10 cellular contexts compared by ENCODE assay signal in genomic region chr20:32285082-32285620, GRCh38. TPM values are rescaled to one million over a fixed set of nuclear protein-coding genes. Genes with fewer than 3 reads are reported as not detected.
DNase-seq lines count a peak whose midpoint lies in the region; ATAC-seq lines count a peak whose summit lies in the region.
"Had no signal": no experiment of that assay in that cellular context is flagged by ENCODE, and none has a peak within 500 bp of the region (broad histone marks: within the 10 kb centered on the region; RNA-seq: fewer than 3 reads in every experiment).

No MANE protein-coding gene starts in this region.

- no peak overlapping the region for H3K23ac ChIP-seq in trophoblast cell (ENCODE audit: low read length)

- H3K36me3 ChIP-seq in trophoblast cell (ENCODE audit: control insufficient read depth in 1 of 2, insufficient read depth in 2 of 2, low read length in 2 of 2): peaks cover 0 to 7% of the 10 kb centered on the region in 2 experiments

- no peak overlapping the region for H3K14ac ChIP-seq in trophoblast cell (ENCODE audit: low read length)

- H3K27ac Mint-ChIP-seq in activated CD4-positive, alpha-beta T cell treated with anti-CD3 and anti-CD28 coated beads, Interleukin-2, amount 10 ng/mL, durations not matched to agents 7 days and 5 days: peak overlapping the region; percentile 88
- H3K27ac Mint-ChIP-seq in activated CD4-positive, alpha-beta memory T cell treated with anti-CD3 and anti-CD28 coated beads for 36 hours: peak overlapping the region; percentile 91

- H3K27me3 Mint-ChIP-seq in activated CD4-positive, alpha-beta T cell treated with anti-CD3 and anti-CD28 coated beads, Interleukin-2, amount 10 ng/mL, durations not matched to agents 7 days and 5 days: no peaks in the 10 kb centered on the region
- no peaks in the 10 kb centered on the region for H3K27me3 Mint-ChIP-seq in activated CD4-positive, alpha-beta memory T cell treated with anti-CD3 and anti-CD28 coated beads for 36 hours

- H3K4me1 ChIP-seq in trophoblast cell (ENCODE audit: control insufficient read depth in 1 of 2, insufficient read depth in 2 of 2, low read length in 2 of 2): no peaks in the 10 kb centered on the region

- H3K27ac ChIP-seq in trophoblast cell (ENCODE audit: low read depth, low read length): no peak overlapping the region

- H3K9ac ChIP-seq in trophoblast cell (ENCODE audit: low read length): no peak overlapping the region

- POLR2A ChIA-PET in activated CD4-positive, alpha-beta T cell treated with anti-CD3 and anti-CD28 coated beads, Interleukin-2, amount 10 ng/mL, durations not matched to agents 7 days and 5 days (lab: Charles Lee): interaction anchor here (0.7 kb wide), 1 partner anchor 22 kb away, joined by 3 read pairs; no protein-coding TSS in a partner anchor
- POLR2A ChIA-PET in activated CD4-positive, alpha-beta memory T cell treated with anti-CD3 and anti-CD28 coated beads for 36 hours (lab: Charles Lee): interaction anchor here (0.5 to 3.6 kb wide), 19 partner anchors 16 to 1122 kb away, joined by 3 to 41 read pairs (median 5); partner anchors contain the start of genes ASXL1 and PLAGL2

- H3K79me1 ChIP-seq in trophoblast cell (ENCODE audit: low read length): no peaks in the 10 kb centered on the region

- no peaks in the 10 kb centered on the region for H3K27me3 ChIP-seq in trophoblast cell (ENCODE audit: insufficient read depth, low read length)

- no peak overlapping the region for H2AK5ac ChIP-seq in trophoblast cell (ENCODE audit: low read length)

- no peaks in the 10 kb centered on the region for H3K9me3 ChIP-seq in trophoblast cell (ENCODE audit: insufficient read depth, low read depth, low read length)

- no peak overlapping the region for H4K91ac ChIP-seq in trophoblast cell (ENCODE audit: low read depth, low read length)

- no peak overlapping the region for H3K4me3 ChIP-seq in trophoblast cell (ENCODE audit: low read depth, low read length)

- CTCF ChIA-PET in activated CD4-positive, alpha-beta T cell treated with anti-CD3 and anti-CD28 coated beads, Interleukin-2, amount 10 ng/mL, durations not matched to agents 7 days and 5 days (lab: Charles Lee): interaction anchor here (0.7 to 1.7 kb wide), 7 partner anchors 9 to 252 kb away, joined by 3 to 5 read pairs (median 4); no protein-coding TSS in a partner anchor
- CTCF ChIA-PET in activated CD4-positive, alpha-beta memory T cell treated with anti-CD3 and anti-CD28 coated beads for 36 hours (lab: Charles Lee): interaction anchor here (0.7 to 2.1 kb wide), 5 partner anchors 31 to 236 kb away, joined by 3 to 13 read pairs (median 4); no protein-coding TSS in a partner anchor

- no peak overlapping the region for H3K4me3 Mint-ChIP-seq in activated CD4-positive, alpha-beta T cell treated with anti-CD3 and anti-CD28 coated beads, Interleukin-2, amount 10 ng/mL, durations not matched to agents 7 days and 5 days
- peak overlapping the region; percentile 24 for H3K4me3 Mint-ChIP-seq in activated CD4-positive, alpha-beta memory T cell treated with anti-CD3 and anti-CD28 coated beads for 36 hours

- intact Hi-C loops in activated CD4-positive, alpha-beta memory T cell treated with anti-CD3 and anti-CD28 coated beads for 36 hours (cut with micrococcal nuclease): loop anchor here (1.0 to 10.0 kb wide), 9 partner anchors 8 to 200 kb away; partner anchors contain the start of gene KIF3B

- H2BK5ac ChIP-seq in trophoblast cell (ENCODE audit: low read depth, low read length, poor library complexity): no peak overlapping the region

- peaks cover 16% of the 10 kb centered on the region for H3K36me3 Mint-ChIP-seq in activated CD4-positive, alpha-beta T cell treated with anti-CD3 and anti-CD28 coated beads, Interleukin-2, amount 10 ng/mL, durations not matched to agents 7 days and 5 days (ENCODE audit: low read depth)
- H3K36me3 Mint-ChIP-seq in activated CD4-positive, alpha-beta memory T cell treated with anti-CD3 and anti-CD28 coated beads for 36 hours: peaks cover 31% of the 10 kb centered on the region

- no peak overlapping the region for H2AFZ ChIP-seq in trophoblast cell (ENCODE audit: insufficient read depth, low read length, poor library complexity)

- H3K9me3 Mint-ChIP-seq in activated CD4-positive, alpha-beta T cell treated with anti-CD3 and anti-CD28 coated beads, Interleukin-2, amount 10 ng/mL, durations not matched to agents 7 days and 5 days: no peaks in the 10 kb centered on the region
- H3K9me3 Mint-ChIP-seq in activated CD4-positive, alpha-beta memory T cell treated with anti-CD3 and anti-CD28 coated beads for 36 hours: no peaks in the 10 kb centered on the region

- no peaks in the 10 kb centered on the region for H3K79me2 ChIP-seq in trophoblast cell (ENCODE audit: control insufficient read depth, insufficient read depth, low read length, poor library complexity)

- H2BK120ac ChIP-seq in trophoblast cell (ENCODE audit: insufficient read depth, low read length, poor library complexity): no peak overlapping the region

- no peak overlapping the region for H3K18ac ChIP-seq in trophoblast cell (ENCODE audit: low read length)

- no peak overlapping the region for H3K4me2 ChIP-seq in trophoblast cell (ENCODE audit: low read length)

- ATAC-seq in GM21576 (IDR thresholded peaks at IDR 0.05; ENCODE audit: unreplicated experiment): peak; percentile 13

- no CpG with 5 or more reads among the region's 3 CpGs for WGBS in trophoblast cell (ENCODE audit: extremely low coverage, insufficient coverage, insufficient read length)

- no peak overlapping the region for H4K8ac ChIP-seq in trophoblast cell (ENCODE audit: low read depth, low read length)

- H4K12ac ChIP-seq in trophoblast cell (ENCODE audit: low read depth, low read length): no peak overlapping the region

- no peak overlapping the region for H2BK12ac ChIP-seq in trophoblast cell (ENCODE audit: low read length)

- H3K4ac ChIP-seq in trophoblast cell (ENCODE audit: low read depth, low read length): no peak overlapping the region

- H3K4me1 Mint-ChIP-seq in activated CD4-positive, alpha-beta T cell treated with anti-CD3 and anti-CD28 coated beads, Interleukin-2, amount 10 ng/mL, durations not matched to agents 7 days and 5 days: peaks cover 52% of the 10 kb centered on the region
- peaks cover 84% of the 10 kb centered on the region for H3K4me1 Mint-ChIP-seq in activated CD4-positive, alpha-beta memory T cell treated with anti-CD3 and anti-CD28 coated beads for 36 hours (ENCODE audit: low read depth)

- DNase-seq in activated CD4-positive, alpha-beta T cell treated with anti-CD3 and anti-CD28 coated beads, Interleukin-2, amount 10 ng/mL, durations not matched to agents 7 days and 5 days: no peak
- DNase-seq in activated CD4-positive, alpha-beta T cell treated with anti-CD3 and anti-CD28 coated beads, Interleukin-2, amount 50 U/mL, for 1 hour: no peak
- DNase-seq in activated CD4-positive, alpha-beta memory T cell treated with anti-CD3 and anti-CD28 coated beads for 36 hours: no peak
- DNase-seq in trophoblast cell (peak; percentile 36 to 75), NCI-H187 (lab: John Stamatoyannopoulos, UW) (no peak), HK-2 (ENCODE audit: unreplicated experiment) (no peak)
- DNase-seq in NK-92 treated with Interleukin-12 subunit alpha and Interleukin-12 subunit beta, amount 100 ng/mL, for 24 hours (lab: John Stamatoyannopoulos, UW): no peak
- DNase-seq: effector CD8-positive, alpha-beta T cell; nucleus accumbens had no signal

RNA-seq across cellular contexts. Expression of gene KIF3B, which starts 7.7 kb away (rescaled TPM):
- 10 to 100 TPM; 16.1 to 16.9 TPM for total RNA-seq in activated CD4-positive, alpha-beta T cell treated with anti-CD3 and anti-CD28 coated beads, Interleukin-2, amount 10 ng/mL, durations not matched to agents 7 days and 5 days
- 10 to 100 TPM; 38.9 to 39.4 TPM for total RNA-seq in activated CD4-positive, alpha-beta memory T cell treated with anti-CD3 and anti-CD28 coated beads for 36 hours
- polyA plus RNA-seq in trophoblast cell (2013): 17.9 TPM in 2 replicates

Comparison
In these comparisons a context has a peak if more than half of its experiments do, and no peak if none do; other contexts are left out.
1. DNase-seq: peak in trophoblast cell (2 of 2); none in activated CD4-positive, alpha-beta T cell treated with anti-CD3 and anti-CD28 coated beads, Interleukin-2, amount 10 ng/mL, durations not matched to agents 7 days and 5 days (single experiment), activated CD4-positive, alpha-beta T cell treated with anti-CD3 and anti-CD28 coated beads, Interleukin-2, amount 50 U/mL, for 1 hour (single experiment), activated CD4-positive, alpha-beta memory T cell treated with anti-CD3 and anti-CD28 coated beads for 36 hours (single experiment), NCI-H187 (0 of 2), NK-92 treated with Interleukin-12 subunit alpha and Interleukin-12 subunit beta, amount 100 ng/mL, for 24 hours (single experiment) and HK-2 (single experiment).